Comparison of ENCODE assay signal across 1 cellular context in genomic region chr15:42194502-42194901, GRCh38.
A peak's percentile ranks its signal among the peaks of the same experiment; 100 is the strongest.
TF ChIP-seq lines count a peak whose summit lies in the region.

No MANE protein-coding gene starts in this region.

TF ChIP-seq in HepG2, 621 proteins besides CTCF, POLR2A, EP300 and RAD21 (continued from another document and continues in another):
- TF ChIP-seq, protein P1, sequence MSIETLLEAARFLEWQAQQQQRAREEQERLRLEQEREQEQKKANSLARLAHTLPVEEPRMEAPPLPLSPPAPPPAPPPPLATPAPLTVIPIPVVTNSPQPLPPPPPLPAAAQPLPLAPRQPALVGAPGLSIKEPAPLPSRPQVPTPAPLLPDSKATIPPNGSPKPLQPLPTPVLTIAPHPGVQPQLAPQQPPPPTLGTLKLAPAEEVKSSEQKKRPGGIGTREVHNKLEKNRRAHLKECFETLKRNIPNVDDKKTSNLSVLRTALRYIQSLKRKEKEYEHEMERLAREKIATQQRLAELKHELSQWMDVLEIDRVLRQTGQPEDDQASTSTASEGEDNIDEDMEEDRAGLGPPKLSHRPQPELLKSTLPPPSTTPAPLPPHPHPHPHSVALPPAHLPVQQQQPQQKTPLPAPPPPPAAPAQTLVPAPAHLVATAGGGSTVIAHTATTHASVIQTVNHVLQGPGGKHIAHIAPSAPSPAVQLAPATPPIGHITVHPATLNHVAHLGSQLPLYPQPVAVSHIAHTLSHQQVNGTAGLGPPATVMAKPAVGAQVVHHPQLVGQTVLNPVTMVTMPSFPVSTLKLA (IDR thresholded peaks at IDR 0.05) = peak; percentile 87
- peak; percentile 70; the same call in 1 of the 2 replicates for TF ChIP-seq ZNF362 (CRISPR knock-in tag; IDR thresholded peaks at IDR 0.05; ENCODE audit: borderline replicate concordance)
- TF ChIP-seq DZIP1 (CRISPR knock-in tag; IDR thresholded peaks at IDR 0.05) = no peak
- TF ChIP-seq ZNF20 (CRISPR knock-in tag; IDR thresholded peaks at IDR 0.05) = no peak
- no peak for TF ChIP-seq ZNF501 (CRISPR knock-in tag; IDR thresholded peaks at IDR 0.05)
- TF ChIP-seq, protein P2, sequence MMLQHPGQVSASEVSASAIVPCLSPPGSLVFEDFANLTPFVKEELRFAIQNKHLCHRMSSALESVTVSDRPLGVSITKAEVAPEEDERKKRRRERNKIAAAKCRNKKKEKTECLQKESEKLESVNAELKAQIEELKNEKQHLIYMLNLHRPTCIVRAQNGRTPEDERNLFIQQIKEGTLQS (CRISPR knock-in tag; IDR thresholded peaks at IDR 0.05) = peak; percentile 90
- TF ChIP-seq MEIS2 (CRISPR knock-in tag; IDR thresholded peaks at IDR 0.05) = peak; percentile 81
- no peak for TF ChIP-seq SOX13 (IDR thresholded peaks at IDR 0.05)
- TF ChIP-seq SOX13 (CRISPR knock-in tag; conservative IDR thresholded peaks at IDR 0.05 in 1 of 2, IDR thresholded peaks at IDR 0.05 in 1 of 2) = peak in 1 of 2 experiments; percentile 54; a peak in 1 of 4 replicates
- TF ChIP-seq ZNF614 (CRISPR knock-in tag; IDR thresholded peaks at IDR 0.05; ENCODE audit: borderline replicate concordance) = 0 out of 2 replicates have a peak, but pooled peaks have one; percentile 55
- no peak for TF ChIP-seq SUZ12 (IDR thresholded peaks at IDR 0.05; ENCODE audit: low read depth, low read length)
- TF ChIP-seq, protein P3, sequence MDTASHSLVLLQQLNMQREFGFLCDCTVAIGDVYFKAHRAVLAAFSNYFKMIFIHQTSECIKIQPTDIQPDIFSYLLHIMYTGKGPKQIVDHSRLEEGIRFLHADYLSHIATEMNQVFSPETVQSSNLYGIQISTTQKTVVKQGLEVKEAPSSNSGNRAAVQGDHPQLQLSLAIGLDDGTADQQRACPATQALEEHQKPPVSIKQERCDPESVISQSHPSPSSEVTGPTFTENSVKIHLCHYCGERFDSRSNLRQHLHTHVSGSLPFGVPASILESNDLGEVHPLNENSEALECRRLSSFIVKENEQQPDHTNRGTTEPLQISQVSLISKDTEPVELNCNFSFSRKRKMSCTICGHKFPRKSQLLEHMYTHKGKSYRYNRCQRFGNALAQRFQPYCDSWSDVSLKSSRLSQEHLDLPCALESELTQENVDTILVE (CRISPR knock-in tag; IDR thresholded peaks at IDR 0.05) = no peak
- no peak for TF ChIP-seq ZNF296 (CRISPR knock-in tag; conservative IDR thresholded peaks at IDR 0.05)
- TF ChIP-seq ZNF792 (CRISPR knock-in tag; IDR thresholded peaks at IDR 0.05) = no peak
- no peak for TF ChIP-seq TP53 (CRISPR knock-in tag; conservative IDR thresholded peaks at IDR 0.05)
- TF ChIP-seq STAT6 (CRISPR knock-in tag; IDR thresholded peaks at IDR 0.05; ENCODE audit: borderline replicate concordance) = no peak
- no peak for TF ChIP-seq MXD4 (CRISPR knock-in tag; IDR thresholded peaks at IDR 0.05)
- no peak for TF ChIP-seq FOXK2 (IDR thresholded peaks at IDR 0.05)
- TF ChIP-seq, protein P4, sequence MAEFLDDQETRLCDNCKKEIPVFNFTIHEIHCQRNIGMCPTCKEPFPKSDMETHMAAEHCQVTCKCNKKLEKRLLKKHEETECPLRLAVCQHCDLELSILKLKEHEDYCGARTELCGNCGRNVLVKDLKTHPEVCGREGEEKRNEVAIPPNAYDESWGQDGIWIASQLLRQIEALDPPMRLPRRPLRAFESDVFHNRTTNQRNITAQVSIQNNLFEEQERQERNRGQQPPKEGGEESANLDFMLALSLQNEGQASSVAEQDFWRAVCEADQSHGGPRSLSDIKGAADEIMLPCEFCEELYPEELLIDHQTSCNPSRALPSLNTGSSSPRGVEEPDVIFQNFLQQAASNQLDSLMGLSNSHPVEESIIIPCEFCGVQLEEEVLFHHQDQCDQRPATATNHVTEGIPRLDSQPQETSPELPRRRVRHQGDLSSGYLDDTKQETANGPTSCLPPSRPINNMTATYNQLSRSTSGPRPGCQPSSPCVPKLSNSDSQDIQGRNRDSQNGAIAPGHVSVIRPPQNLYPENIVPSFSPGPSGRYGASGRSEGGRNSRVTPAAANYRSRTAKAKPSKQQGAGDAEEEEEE (CRISPR knock-in tag; IDR thresholded peaks at IDR 0.05; ENCODE audit: borderline replicate concordance) = no peak
- TF ChIP-seq ARNT2 (CRISPR knock-in tag; IDR thresholded peaks at IDR 0.05; ENCODE audit: low read depth) = no peak
- no peak for TF ChIP-seq PHF21A (CRISPR knock-in tag; IDR thresholded peaks at IDR 0.05)
- TF ChIP-seq JUND (CRISPR knock-in tag; IDR thresholded peaks at IDR 0.05) = peak; percentile 89
- TF ChIP-seq ZNF10 (CRISPR knock-in tag; IDR thresholded peaks at IDR 0.05; ENCODE audit: borderline replicate concordance, low read depth) = no peak
- no peak for TF ChIP-seq DR1 (CRISPR knock-in tag; IDR thresholded peaks at IDR 0.05)
- TF ChIP-seq CSRNP1 (CRISPR knock-in tag; IDR thresholded peaks at IDR 0.05) = no peak
- no peak for TF ChIP-seq SPEN (CRISPR knock-in tag; IDR thresholded peaks at IDR 0.05; ENCODE audit: low read depth)
- TF ChIP-seq, protein P5, sequence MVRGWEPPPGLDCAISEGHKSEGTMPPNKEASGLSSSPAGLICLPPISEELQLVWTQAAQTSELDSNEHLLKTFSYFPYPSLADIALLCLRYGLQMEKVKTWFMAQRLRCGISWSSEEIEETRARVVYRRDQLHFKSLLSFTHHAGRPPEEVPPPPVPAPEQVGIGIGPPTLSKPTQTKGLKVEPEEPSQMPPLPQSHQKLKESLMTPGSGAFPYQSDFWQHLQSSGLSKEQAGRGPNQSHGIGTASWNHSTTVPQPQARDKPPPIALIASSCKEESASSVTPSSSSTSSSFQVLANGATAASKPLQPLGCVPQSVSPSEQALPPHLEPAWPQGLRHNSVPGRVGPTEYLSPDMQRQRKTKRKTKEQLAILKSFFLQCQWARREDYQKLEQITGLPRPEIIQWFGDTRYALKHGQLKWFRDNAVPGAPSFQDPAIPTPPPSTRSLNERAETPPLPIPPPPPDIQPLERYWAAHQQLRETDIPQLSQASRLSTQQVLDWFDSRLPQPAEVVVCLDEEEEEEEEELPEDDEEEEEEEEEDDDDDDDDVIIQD (CRISPR knock-in tag; IDR thresholded peaks at IDR 0.05; ENCODE audit: low read depth) = peak; percentile 85
- peak; percentile 78; the same call in 1 of the 2 replicates for TF ChIP-seq MAX (IDR thresholded peaks at IDR 0.05)
- TF ChIP-seq TBP (CRISPR knock-in tag; IDR thresholded peaks at IDR 0.05) = no peak
- TF ChIP-seq ZNF609 (CRISPR knock-in tag; IDR thresholded peaks at IDR 0.05; ENCODE audit: borderline replicate concordance) = no peak
- no peak for TF ChIP-seq ZBTB14 (CRISPR knock-in tag; IDR thresholded peaks at IDR 0.05)
- TF ChIP-seq, protein P6, sequence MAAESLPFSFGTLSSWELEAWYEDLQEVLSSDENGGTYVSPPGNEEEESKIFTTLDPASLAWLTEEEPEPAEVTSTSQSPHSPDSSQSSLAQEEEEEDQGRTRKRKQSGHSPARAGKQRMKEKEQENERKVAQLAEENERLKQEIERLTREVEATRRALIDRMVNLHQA (CRISPR knock-in tag; IDR thresholded peaks at IDR 0.05) = no peak
- TF ChIP-seq HNRNPL (IDR thresholded peaks at IDR 0.05; ENCODE audit: low read depth, low read length) = no peak
